22 cellular contexts compared by ENCODE assay signal in genomic region chr11:127268956-127269355, GRCh38.
DNase-seq lines count a peak whose midpoint lies in the region; ATAC-seq and TF ChIP-seq lines count a peak whose summit lies in the region.
"Had no signal": no experiment of that assay in that cellular context is flagged by ENCODE, and none has a peak within 500 bp of the region (broad histone marks: within the 10 kb centered on the region; RNA-seq: fewer than 3 reads in every experiment).

No MANE protein-coding gene starts in this region.

- H3K4me1 Mint-ChIP-seq in GM23338 (no peaks in the 10 kb centered on the region), endodermal cell (peaks cover 9% of the 10 kb centered on the region)
- H3K4me1 Mint-ChIP-seq: CD14-positive monocyte; CD4-positive, alpha-beta memory T cell; CD4-positive, CD25-positive, alpha-beta regulatory T cell; CD8-positive, alpha-beta memory T cell had no signal

- H3K36me3 ChIP-seq in GM23338 (ENCODE audit: insufficient read depth) (no peaks in the 10 kb centered on the region), WERI-Rb-1 (no peaks in the 10 kb centered on the region), endodermal cell (ENCODE audit: control insufficient read depth, insufficient read depth, low read length) (no peaks in the 10 kb centered on the region), mesendoderm (ENCODE audit: control insufficient read depth, insufficient read depth, low read length) (no peaks in the 10 kb centered on the region)
- H3K36me3 ChIP-seq: BE2C, BLaER1 had no signal

- H4K5ac ChIP-seq in mesendoderm (ENCODE audit: low read length) = no peak overlapping the region

- H4K8ac ChIP-seq in mesendoderm (ENCODE audit: low read depth, low read length) = no peak overlapping the region

- no peak overlapping the region for H2AK5ac ChIP-seq in mesendoderm (ENCODE audit: low read length)

- no peak overlapping the region for H2BK120ac ChIP-seq in mesendoderm (ENCODE audit: low read depth, low read length)

- H3K4me3 ChIP-seq in GM23338 (no peak overlapping the region), WERI-Rb-1 (ENCODE audit: low read depth, low read length) (no peak overlapping the region), endodermal cell (ENCODE audit: low read length) (no peak overlapping the region), mesendoderm (ENCODE audit: low read length) (no peak overlapping the region)
- H3K4me3 ChIP-seq: A549, BLaER1, GM12878 had no signal

- H3K27ac Mint-ChIP-seq in GM23338 (no peak overlapping the region), endodermal cell (no peak overlapping the region)
- H3K27ac Mint-ChIP-seq: CD14-positive monocyte; CD4-positive, alpha-beta memory T cell; CD4-positive, CD25-positive, alpha-beta regulatory T cell had no signal

- DNase-seq in GM23338 (ENCODE audit: low spot score) (no peak), WERI-Rb-1 (no peak), endodermal cell (no peak), mesendoderm (peak; percentile 11), G401 (ENCODE audit: low spot score) (no peak), AG08395 (ENCODE audit: low spot score) (no peak)
- no peak for DNase-seq in stimulated activated naive CD8-positive, alpha-beta T cell treated with anti-CD3 and anti-CD28 coated beads, Interleukin-15, Interleukin-2, amounts not matched to agents 100 U/mL and 50 U/mL, for 24 hours
- DNase-seq: BE2C; C1 segment of cervical spinal cord; Calu3; CD4-positive, alpha-beta memory T cell; CD4-positive, CD25-positive, alpha-beta regulatory T cell; CD8-positive, alpha-beta memory T cell; COR-L47; DMS79 treated with DMSO at 0.1 percent for 48 hours; GDM1 had no signal

- no peak overlapping the region for H2BK15ac ChIP-seq in mesendoderm (replicated peaks; ENCODE audit: low read depth)

- no peak overlapping the region for H3K4me2 ChIP-seq in GM23338
- H3K4me2 ChIP-seq in mesendoderm (ENCODE audit: low read length) = no peak overlapping the region
- H3K4me2 ChIP-seq: A549, BLaER1 had no signal

- H3K23ac ChIP-seq in mesendoderm (ENCODE audit: low read length) = no peak overlapping the region

- in situ Hi-C loops in G401 (cut with HindIII; ENCODE audit: low sequenced_read_pairs) = no loop called here

- no peak overlapping the region for H3K9ac ChIP-seq in endodermal cell (ENCODE audit: extremely low read depth, low read length, poor library complexity, severe bottlenecking)
- no peak overlapping the region for H3K9ac ChIP-seq in mesendoderm (ENCODE audit: low read length)
- H3K9ac ChIP-seq: BLaER1 had no signal

- ATAC-seq in GM23338 (peak; percentile 56; the same call in 2 of the 3 replicates), HG03521 (IDR thresholded peaks at IDR 0.05; ENCODE audit: unreplicated experiment) (no peak)
- no peak for ATAC-seq in stimulated activated naive CD8-positive, alpha-beta T cell treated with anti-CD3 and anti-CD28 coated beads, Interleukin-15, Interleukin-2, amounts not matched to agents 100 U/mL and 50 U/mL, for 24 hours
- ATAC-seq: A549, GM12878 had no signal

- H3K9me3 ChIP-seq in WERI-Rb-1 (ENCODE audit: severe bottlenecking) (peaks cover 7% of the 10 kb centered on the region), endodermal cell (ENCODE audit: control insufficient read depth, low read length) (peaks cover 9% of the 10 kb centered on the region)
- H3K9me3 ChIP-seq: A549, BE2C had no signal

- H3K79me2 ChIP-seq in GM23338 (replicated peaks; ENCODE audit: insufficient read depth) (no peaks in the 10 kb centered on the region), mesendoderm (ENCODE audit: control insufficient read depth, insufficient read depth, low read length) (no peaks in the 10 kb centered on the region)

- H3K9me3 Mint-ChIP-seq in GM23338 = peaks cover 7% of the 10 kb centered on the region; the same call in 2 of the 3 replicates
- peaks cover 14% of the 10 kb centered on the region for H3K9me3 Mint-ChIP-seq in endodermal cell

- no peaks in the 10 kb centered on the region for H3K4me1 ChIP-seq in GM23338 (ENCODE audit: insufficient read depth)
- H3K4me1 ChIP-seq in endodermal cell (ENCODE audit: control insufficient read depth, insufficient read depth, low read length) = no peaks in the 10 kb centered on the region
- H3K4me1 ChIP-seq in mesendoderm (ENCODE audit: control insufficient read depth, low read depth, low read length) = no peaks in the 10 kb centered on the region
- H3K4me1 ChIP-seq: A549, BE2C, BLaER1 had no signal

- H2AFZ ChIP-seq in GM23338 = no peak overlapping the region

- H3K18ac ChIP-seq in mesendoderm (ENCODE audit: low read length) = no peak overlapping the region

- H3K4ac ChIP-seq in mesendoderm (ENCODE audit: low read depth, low read length) = no peak overlapping the region

- H3K27ac ChIP-seq in GM23338 (ENCODE audit: low read depth) (no peak overlapping the region), WERI-Rb-1 (no peak overlapping the region), endodermal cell (ENCODE audit: low read depth, low read length) (no peak overlapping the region), mesendoderm (ENCODE audit: low read depth, low read length) (no peak overlapping the region)
- H3K27ac ChIP-seq: 22Rv1, A549, BLaER1 had no signal

- H3K4me3 Mint-ChIP-seq in GM23338 (no peak overlapping the region), endodermal cell (no peak overlapping the region)
- H3K4me3 Mint-ChIP-seq: CD14-positive monocyte; CD4-positive, alpha-beta memory T cell; CD4-positive, CD25-positive, alpha-beta regulatory T cell; CD8-positive, alpha-beta memory T cell had no signal

- H3K56ac ChIP-seq in mesendoderm (ENCODE audit: low read length) = no peak overlapping the region

- H3K27me3 Mint-ChIP-seq in GM23338 (ENCODE audit: insufficient read depth, low read depth, poor library complexity) (no peaks in the 10 kb centered on the region), endodermal cell (ENCODE audit: insufficient read depth) (no peaks in the 10 kb centered on the region)
- H3K27me3 Mint-ChIP-seq: CD4-positive, alpha-beta memory T cell; CD4-positive, CD25-positive, alpha-beta regulatory T cell; CD8-positive, alpha-beta memory T cell had no signal

- TF ChIP-seq CTCF in GM23338 (conservative IDR thresholded peaks at IDR 0.05; ENCODE audit: low read depth in 2 of 2) = no peak
- TF ChIP-seq CTCF in WERI-Rb-1 (IDR thresholded peaks at IDR 0.05; ENCODE audit: low read depth, low read length) = 0 out of 2 replicates have a peak, but pooled peaks have one; percentile 6
- peak; percentile 55 for TF ChIP-seq CTCF in endodermal cell (conservative IDR thresholded peaks at IDR 0.05)

- H3K79me1 ChIP-seq in mesendoderm (ENCODE audit: low read length) = no peaks in the 10 kb centered on the region

- peaks cover 10% of the 10 kb centered on the region for H3K9me2 ChIP-seq in GM23338 (ENCODE audit: insufficient read depth)

- H3K36me3 Mint-ChIP-seq in GM23338 (ENCODE audit: low read depth) = peaks cover 6% of the 10 kb centered on the region; the same call in 1 of the 3 replicates
- no peaks in the 10 kb centered on the region for H3K36me3 Mint-ChIP-seq in endodermal cell (ENCODE audit: low read depth)
- H3K36me3 Mint-ChIP-seq: CD14-positive monocyte; CD4-positive, alpha-beta memory T cell; CD4-positive, CD25-positive, alpha-beta regulatory T cell; CD8-positive, alpha-beta memory T cell had no signal

- H2BK5ac ChIP-seq in mesendoderm (ENCODE audit: low read length) = no peak overlapping the region

- H3K27me3 ChIP-seq in GM23338 (ENCODE audit: insufficient read depth) (no peaks in the 10 kb centered on the region), WERI-Rb-1 (ENCODE audit: insufficient read depth, low read depth, severe bottlenecking) (no peaks in the 10 kb centered on the region), endodermal cell (ENCODE audit: control insufficient read depth, insufficient read depth, low read length, poor library complexity, severe bottlenecking) (no peaks in the 10 kb centered on the region), mesendoderm (ENCODE audit: insufficient read depth, low read length, poor library complexity) (no peaks in the 10 kb centered on the region)
- H3K27me3 ChIP-seq: BE2C, BLaER1 had no signal

- H3F3A ChIP-seq in GM23338 (replicated peaks; ENCODE audit: low read depth) = no peaks in the 10 kb centered on the region

- no peaks in the 10 kb centered on the region for H4K20me1 ChIP-seq in GM23338 (replicated peaks; ENCODE audit: insufficient read depth)
- H4K20me1 ChIP-seq: BLaER1 had no signal

TF ChIP-seq in GM23338, 12 proteins besides CTCF, POLR2A, EP300 and RAD21 (continues in another document):
- TF ChIP-seq ZNF114 (CRISPR knock-in tag; IDR thresholded peaks at IDR 0.05) (no peak), EZH2phosphoT487 (IDR thresholded peaks at IDR 0.05; ENCODE audit: unreplicated experiment) (no peak), STAT1 (IDR thresholded peaks at IDR 0.05; ENCODE audit: unreplicated experiment) (no peak), EZH2 (IDR thresholded peaks at IDR 0.05; ENCODE audit: low read depth, unreplicated experiment) (no peak), REST (IDR thresholded peaks at IDR 0.05; ENCODE audit: unreplicated experiment) (no peak), JUNB (IDR thresholded peaks at IDR 0.05; ENCODE audit: unreplicated experiment) (no peak), POLR2AphosphoS5 (IDR thresholded peaks at IDR 0.05; ENCODE audit: low read depth) (no peak), NANOG (IDR thresholded peaks at IDR 0.05; ENCODE audit: borderline replicate concordance) (no peak)

Comparison
In these comparisons a context has a peak if more than half of its experiments do, and no peak if none do; other contexts are left out.
1. CTCF ChIP-seq: peak in WERI-Rb-1 (single experiment) and endodermal cell (single experiment); none in GM23338 (0 of 2).